ENCODE assay signal across 33 cellular contexts in genomic region chr12:117622741-117623140, GRCh38.
"Had no signal": no experiment of that assay in that cellular context is flagged by ENCODE, and none has a peak within 500 bp of the region (broad histone marks: within the 10 kb centered on the region; RNA-seq: fewer than 3 reads in every experiment).

No MANE protein-coding gene starts in this region.

- H3K4me2 ChIP-seq: PC-9 had no signal

- FAIRE-seq: RCC 7860 had no signal

- DNase-seq: activated B cell treated with CpG ODN at 0.5 μM for 24 hours; activated CD4-positive, alpha-beta memory T cell treated with anti-CD3 and anti-CD28 coated beads for 36 hours; activated CD4-positive, alpha-beta T cell treated with anti-CD3 and anti-CD28 coated beads for 4 hours; activated CD4-positive, alpha-beta T cell treated with anti-CD3 and anti-CD28 coated beads, Interleukin-2, amount 50 U/mL, for 1 hour; activated CD4-positive, CD25-positive, alpha-beta regulatory T cell treated with anti-CD3 and anti-CD28 coated beads, Interleukin-2, amount 50 U/mL, for 72 hours; activated CD8-positive, alpha-beta memory T cell treated with anti-CD3 and anti-CD28 coated beads, Interleukin-2, amount 50 U/mL, for 4 hours; activated naive CD4-positive, alpha-beta T cell; activated naive CD4-positive, alpha-beta T cell treated with anti-CD3 and anti-CD28 coated beads, Interleukin-2, amount 50 U/mL, for 16 hours; activated naive CD8-positive, alpha-beta T cell treated with anti-CD3 and anti-CD28 coated beads for 36 hours; activated T-cell treated with anti-CD3 and anti-CD28 coated beads for 4 hours; activated T-cell treated with anti-CD3 and anti-CD28 coated beads, Interleukin-2, amount 50 U/mL, for 4 hours; amniotic stem cell; aorta; NCI-H1105; NCI-H1417 treated with DMSO at 0.1 percent for 48 hours; NCI-H187 treated with DMSO at 0.1 percent for 48 hours; NCI-H2081; NCI-H2171 treated with DMSO at 0.1 percent for 48 hours; NCI-H2227 treated with DMSO at 0.1 percent for 48 hours; NCI-H446 treated with DMSO at 0.1 percent for 48 hours; NCI-H524; NCI-H748 treated with DMSO at 0.1 percent for 48 hours; NK-92 treated with Interleukin-12 subunit alpha and Interleukin-12 subunit beta, amount 100 ng/mL, for 24 hours; PC-9; Right ventricle myocardium superior; SW 1271; T-helper 1 cell; T-helper 2 cell; T-helper 9 cell had no signal

- H3K27me3 Mint-ChIP-seq: activated B cell treated with CpG ODN at 0.5 μM for 24 hours; activated CD4-positive, alpha-beta memory T cell treated with anti-CD3 and anti-CD28 coated beads for 36 hours; activated naive CD8-positive, alpha-beta T cell treated with anti-CD3 and anti-CD28 coated beads for 36 hours had no signal

- H3K4me3 ChIP-seq: PC-9 had no signal

- H3K27ac ChIP-seq: PC-9, RWPE1, VCaP had no signal

- H3K27ac Mint-ChIP-seq: activated B cell treated with CpG ODN at 0.5 μM for 24 hours; activated CD4-positive, alpha-beta memory T cell treated with anti-CD3 and anti-CD28 coated beads for 36 hours; activated naive CD8-positive, alpha-beta T cell treated with anti-CD3 and anti-CD28 coated beads for 36 hours; activated T-helper 1 cell treated with anti-CD3 and anti-CD28 coated beads, Interleukin-12 subunit alpha, Interleukin-12 subunit beta, Interleukin-2, Interleukin-4 antibody, amounts not matched to agents 30 ng/mL and 10 ng/mL and 1 ng/mL, durations not matched to agents 14 hours and 24 hours and 36 hours had no signal

- H2AFZ ChIP-seq: PC-9 had no signal

- H3K4me1 Mint-ChIP-seq: activated B cell treated with CpG ODN at 0.5 μM for 24 hours; activated naive CD8-positive, alpha-beta T cell treated with anti-CD3 and anti-CD28 coated beads for 36 hours had no signal

- H3K4me3 Mint-ChIP-seq: activated B cell treated with CpG ODN at 0.5 μM for 24 hours; activated CD4-positive, alpha-beta memory T cell treated with anti-CD3 and anti-CD28 coated beads for 36 hours; activated naive CD8-positive, alpha-beta T cell treated with anti-CD3 and anti-CD28 coated beads for 36 hours; activated T-cell treated with anti-CD3 and anti-CD28 coated beads, Interleukin-2, amount 50 U/mL, for 4 hours; activated T-helper 1 cell treated with anti-CD3 and anti-CD28 coated beads, Interleukin-12 subunit alpha, Interleukin-12 subunit beta, Interleukin-2, Interleukin-4 antibody, amounts not matched to agents 30 ng/mL and 10 ng/mL and 1 ng/mL, durations not matched to agents 14 hours and 24 hours and 36 hours had no signal

- H3K36me3 Mint-ChIP-seq: activated CD4-positive, alpha-beta memory T cell treated with anti-CD3 and anti-CD28 coated beads for 36 hours; activated naive CD8-positive, alpha-beta T cell treated with anti-CD3 and anti-CD28 coated beads for 36 hours had no signal

- ATAC-seq: activated T-cell treated with anti-CD3 and anti-CD28 coated beads, Interleukin-2, amount 50 U/mL, for 4 hours had no signal
